In genomic region chr19:10086032-10086903, GRCh38 we compare ENCODE assay signal across 8 cellular contexts. TPM values are rescaled to one million over a fixed set of nuclear protein-coding genes. Genes with fewer than 3 reads are reported as not detected.
A peak's percentile ranks its signal among the peaks of the same experiment; 100 is the strongest.
DNase-seq lines count a peak whose midpoint lies in the region; ATAC-seq and TF ChIP-seq lines count a peak whose summit lies in the region.

TSS of gene SHFL (plus strand) at chr19:10086317. CDS start at chr19:10086428, 111 bp downstream.

- peak within 1 kb of the TSS; percentile 71 for H3K9ac ChIP-seq in SK-N-SH

- peak within 1 kb of the TSS; percentile 96 for H2AFZ ChIP-seq in SK-N-SH (ENCODE audit: low read depth)

- ATAC-seq in GM19025 (IDR thresholded peaks at IDR 0.05; ENCODE audit: low read depth, unreplicated experiment), result peak; percentile 88
- peak; percentile 65 for ATAC-seq in HG03439 (IDR thresholded peaks at IDR 0.05; ENCODE audit: unreplicated experiment)

- 15% methylated on average over 16 of the region's 85 CpGs for WGBS in SK-N-SH (ENCODE audit: low lambda C conversion rate)
- 0 to 1% (median 1%) methylated on average over 59 to 85 of the region's 85 CpGs for WGBS in ovary, 3 donors
- 1% methylated on average over 38 to 82 of the region's 85 CpGs for whole genome bisulfite sequencing in testis, 2 donors

- DNase-seq in AG08395 (ENCODE audit: low spot score) (peak; percentile 83), SK-N-SH (peak; percentile 95), head of caudate nucleus (peak; percentile 14 to 86 (median 70)), ovary (peak; percentile 76 to 87 (median 84)), testis (peak; percentile 64)

- peak within 1 kb of the TSS; percentile 88 for H3K4me3 Mint-ChIP-seq in activated naive CD8-positive, alpha-beta T cell

- no peaks in the 10 kb centered on the region for H4K20me1 ChIP-seq in SK-N-SH (ENCODE audit: insufficient read depth)

- TF ChIP-seq CTCF in SK-N-SH (IDR thresholded peaks at IDR 0.05) (no peak), ovary (IDR thresholded peaks at IDR 0.05) (peak in 1 of 3 donors; percentile 7), testis (IDR thresholded peaks at IDR 0.05) (no peak)

- no peaks in the 10 kb centered on the region for H3K9me3 ChIP-seq in SK-N-SH
- no peaks in the 10 kb centered on the region for H3K9me3 ChIP-seq in ovary
- H3K9me3 ChIP-seq in testis, result no peaks in the 10 kb centered on the region

- POLR2A ChIA-PET in SK-N-SH (lab: Yijun Ruan, JAX), result no interaction called here

- H3K9me2 ChIP-seq in SK-N-SH, result no peaks in the 10 kb centered on the region

- peaks cover 2% of the 10 kb centered on the region for H3K36me3 Mint-ChIP-seq in activated naive CD8-positive, alpha-beta T cell

- TF ChIP-seq EP300 in SK-N-SH (IDR thresholded peaks at IDR 0.05; ENCODE audit: borderline replicate concordance in 1 of 2, low read depth in 1 of 2, low read length in 1 of 2) (no peak), ovary (IDR thresholded peaks at IDR 0.05) (no peak)

- H3K4me1 ChIP-seq in SK-N-SH (ENCODE audit: control insufficient read depth in 1 of 2, insufficient read depth in 2 of 2, low read depth in 1 of 2, low read length in 1 of 2), result peaks cover 0 to 7% of the 10 kb centered on the region in 2 experiments; a peak in 1 of 4 replicates
- H3K4me1 ChIP-seq in ovary (ENCODE audit: insufficient read depth), result peaks cover 1% of the 10 kb centered on the region
- H3K4me1 ChIP-seq in testis, result no peaks in the 10 kb centered on the region

- H3F3A ChIP-seq in SK-N-SH (replicated peaks; ENCODE audit: insufficient read depth), result peaks cover 5% of the 10 kb centered on the region

- intact Hi-C loops in head of caudate nucleus (cut with DNase I), result no loop called here
- intact Hi-C loops in ovary (cut with DNase I), result no loop called here
- intact Hi-C loops in testis (cut with DNase I; ENCODE audit: low total_unique reads), result no loop called here

- H3K79me2 ChIP-seq in SK-N-SH (ENCODE audit: insufficient read depth), result no peaks in the 10 kb centered on the region; the same call in 1 of the 2 replicates

- H3K4me3 ChIP-seq in SK-N-SH (ENCODE audit: low read depth in 2 of 2, low read length in 1 of 2) (peak within 1 kb of the TSS; percentile 82 to 100), ovary (peak within 1 kb of the TSS; percentile 69), testis (peak within 1 kb of the TSS; percentile 70 to 73)

- CTCF ChIA-PET in SK-N-SH (lab: Yijun Ruan, JAX), result no interaction called here

- H3K27ac Mint-ChIP-seq in activated naive CD8-positive, alpha-beta T cell, result peak within 1 kb of the TSS; percentile 91

- peak within 1 kb of the TSS in 1 of 2 experiments; percentile 66; a peak in 1 of 4 replicates for H3K27ac ChIP-seq in SK-N-SH (ENCODE audit: low read depth in 2 of 2, low read length in 1 of 2)
- peak within 1 kb of the TSS; percentile 74 to 79 for H3K27ac ChIP-seq in ovary
- peak within 1 kb of the TSS; percentile 68 to 84 for H3K27ac ChIP-seq in testis

- H3K36me3 ChIP-seq in SK-N-SH (replicated peaks in 1 of 2; ENCODE audit: control insufficient read depth in 1 of 2, insufficient read depth in 2 of 2, low read length in 1 of 2), result no peaks in the 10 kb centered on the region
- H3K36me3 ChIP-seq in ovary, result no peaks in the 10 kb centered on the region
- no peaks in the 10 kb centered on the region for H3K36me3 ChIP-seq in testis (ENCODE audit: low read depth, missing control alignments)

- H3K27me3 ChIP-seq in SK-N-SH (ENCODE audit: insufficient read depth), result peaks cover 9% of the 10 kb centered on the region
- H3K27me3 ChIP-seq in ovary, result no peaks in the 10 kb centered on the region
- no peaks in the 10 kb centered on the region for H3K27me3 ChIP-seq in testis

- no peak for TF ChIP-seq RAD21 in SK-N-SH (IDR thresholded peaks at IDR 0.05; ENCODE audit: low read length)

- no peaks in the 10 kb centered on the region for H3K27me3 Mint-ChIP-seq in activated naive CD8-positive, alpha-beta T cell

- H3K4me1 Mint-ChIP-seq in activated naive CD8-positive, alpha-beta T cell (ENCODE audit: low read depth), result peaks cover 15% of the 10 kb centered on the region

- no peak for TF ChIP-seq POLR2A in ovary (IDR thresholded peaks at IDR 0.05)
- no peak for TF ChIP-seq POLR2A in testis (IDR thresholded peaks at IDR 0.05)

- H3K4me2 ChIP-seq in SK-N-SH, result peak within 1 kb of the TSS; percentile 90

- H3K9me3 Mint-ChIP-seq in activated naive CD8-positive, alpha-beta T cell (ENCODE audit: low read depth), result no peaks in the 10 kb centered on the region

TF ChIP-seq in SK-N-SH, 30 proteins besides CTCF, POLR2A, EP300 and RAD21:
- peak; percentile 73 for TF ChIP-seq USF1 (IDR thresholded peaks at IDR 0.05; ENCODE audit: borderline replicate concordance, low read depth)
- peak; percentile 19; the same call in 1 of the 2 replicates for TF ChIP-seq NRF1 (IDR thresholded peaks at IDR 0.05; ENCODE audit: low read depth, low read length)
- TF ChIP-seq TEAD4 (IDR thresholded peaks at IDR 0.05; ENCODE audit: borderline replicate concordance, insufficient read depth), result no peak
- TF ChIP-seq TCF12 (IDR thresholded peaks at IDR 0.05), result no peak
- TF ChIP-seq YY1 (IDR thresholded peaks at IDR 0.05; ENCODE audit: low read depth), result no peak
- no peak for TF ChIP-seq GATA2 (CRISPR knock-in tag; IDR thresholded peaks at IDR 0.05)
- TF ChIP-seq POLR2AphosphoS5 (IDR thresholded peaks at IDR 0.05; ENCODE audit: low read depth, low read length), result 0 out of 2 replicates have a peak, but pooled peaks have one; percentile 30

RNA-seq across cellular contexts. Expression of gene SHFL, which starts in this region (rescaled TPM):
- polyA plus RNA-seq in SK-N-SH (2012; rRNA removed), result 36.6 and 43.2 TPM in 2 replicates
- polyA plus RNA-seq in SK-N-SH (2012; cell fraction: cytosol; rRNA removed), result 18.0 and 22.7 TPM in 2 replicates
- 171 and 186 TPM in 2 replicates for polyA plus RNA-seq in SK-N-SH (2012; cell fraction: nucleus; rRNA removed)
- total RNA-seq in ovary, result 10 to 100 TPM; 34.0 to 49.5 (median 40.2) TPM
- polyA plus RNA-seq in ovary, result 10 to 100 TPM; 39.0 to 42.1 TPM
- 10 to 100 TPM; 20.4 to 25.8 TPM for total RNA-seq in testis
- 18.7 TPM for polyA plus RNA-seq in testis (ENCODE audit: insufficient read depth, low read depth, low replicate concordance)
